In genomic region chr7:13981070-13981469, GRCh38 we compare ENCODE assay signal across 8 cellular contexts. TPM values are rescaled to one million over a fixed set of nuclear protein-coding genes. Genes with fewer than 3 reads are reported as not detected.
DNase-seq lines count a peak whose midpoint lies in the region; ATAC-seq and TF ChIP-seq lines count a peak whose summit lies in the region.

No MANE protein-coding gene starts in this region.

- no peak overlapping the region for H3K4me3 ChIP-seq in HAP-1
- no peak overlapping the region for H3K4me3 ChIP-seq in sigmoid colon

- no peak for ATAC-seq in GM19463 (IDR thresholded peaks at IDR 0.05; ENCODE audit: unreplicated experiment)
- no peak for ATAC-seq in effector memory CD8-positive, alpha-beta T cell (replicated peaks)
- ATAC-seq in GM21529 (IDR thresholded peaks at IDR 0.05; ENCODE audit: unreplicated experiment), result no peak

- H3K36me3 Mint-ChIP-seq in effector memory CD8-positive, alpha-beta T cell (ENCODE audit: insufficient read depth), result no peaks in the 10 kb centered on the region

- H3K4me3 Mint-ChIP-seq in effector memory CD8-positive, alpha-beta T cell, result no peak overlapping the region

- H3K27me3 ChIP-seq in HAP-1 (ENCODE audit: low read depth) (no peaks in the 10 kb centered on the region), sigmoid colon (no peaks in the 10 kb centered on the region)

- TF ChIP-seq POLR2A in sigmoid colon (IDR thresholded peaks at IDR 0.05), result no peak

- TF ChIP-seq CTCF in sigmoid colon (IDR thresholded peaks at IDR 0.05), result no peak

- TF ChIP-seq EP300 in sigmoid colon (IDR thresholded peaks at IDR 0.05), result no peak

- intact Hi-C loops in sigmoid colon (cut with DNase I), result no loop called here

- H3K36me3 ChIP-seq in HAP-1 (replicated peaks), result no peaks in the 10 kb centered on the region
- H3K36me3 ChIP-seq in sigmoid colon, result no peaks in the 10 kb centered on the region

- 3 to 35% methylated on average over 3 of the region's 3 CpGs for WGBS in sigmoid colon, 2 donors

- H3K4me1 ChIP-seq in HAP-1 (peaks cover 48% of the 10 kb centered on the region), sigmoid colon (peaks cover 0 to 7% (median 0%) of the 10 kb centered on the region in 4 donors)

- H3K27me3 Mint-ChIP-seq in effector memory CD8-positive, alpha-beta T cell, result peaks cover 7 to 39% of the 10 kb centered on the region in 2 donors

- H3K27ac ChIP-seq in sigmoid colon, result no peak overlapping the region

- H3K4me1 Mint-ChIP-seq in effector memory CD8-positive, alpha-beta T cell (ENCODE audit: low read depth in 2 of 2), result peaks cover 0 to 5% of the 10 kb centered on the region in 2 donors

- H3K27ac Mint-ChIP-seq in effector memory CD8-positive, alpha-beta T cell, result no peak overlapping the region

- in situ Hi-C loops in HAP-1 (cut with MboI; ENCODE audit: low sequenced_read_pairs), result no loop called here

- H3K9me3 ChIP-seq in HAP-1, result no peaks in the 10 kb centered on the region
- no peaks in the 10 kb centered on the region for H3K9me3 ChIP-seq in sigmoid colon

- no peaks in the 10 kb centered on the region for H3K9me3 Mint-ChIP-seq in effector memory CD8-positive, alpha-beta T cell

- DNase-seq in HAP-1 (ENCODE audit: low spot score in 2 of 2) (peak; percentile 53 to 84), SW480 (ENCODE audit: low spot score) (peak; percentile 41), glomerular visceral epithelial cell (ENCODE audit: extremely low spot score) (peak; percentile 86), sigmoid colon (peak; percentile 67), T-helper 2 cell (no peak)
- DNase-seq in effector memory CD8-positive, alpha-beta T cell, result no peak

RNA-seq across cellular contexts. Expression of gene ETV1, which starts 8.4 kb away (rescaled TPM):
- 10 to 100 TPM in 2 of 4 donors, 1 to 10 TPM in 2; 6.5 to 13.6 (median 9.0) TPM for total RNA-seq in sigmoid colon
- 1 to 10 TPM in 1 of 3 donors, under 1 TPM in 2; 0.60 to 1.5 (median 0.69) TPM for polyA plus RNA-seq in sigmoid colon

Comparison
In these comparisons a context has a peak if more than half of its experiments do, and no peak if none do; other contexts are left out.
1. DNase-seq: peak in HAP-1 (2 of 2), SW480 (single experiment), glomerular visceral epithelial cell (single experiment) and sigmoid colon (single experiment); none in T-helper 2 cell (0 of 5) and effector memory CD8-positive, alpha-beta T cell (0 of 3).